8 cellular contexts compared by ENCODE assay signal in the genomic region with DNA sequence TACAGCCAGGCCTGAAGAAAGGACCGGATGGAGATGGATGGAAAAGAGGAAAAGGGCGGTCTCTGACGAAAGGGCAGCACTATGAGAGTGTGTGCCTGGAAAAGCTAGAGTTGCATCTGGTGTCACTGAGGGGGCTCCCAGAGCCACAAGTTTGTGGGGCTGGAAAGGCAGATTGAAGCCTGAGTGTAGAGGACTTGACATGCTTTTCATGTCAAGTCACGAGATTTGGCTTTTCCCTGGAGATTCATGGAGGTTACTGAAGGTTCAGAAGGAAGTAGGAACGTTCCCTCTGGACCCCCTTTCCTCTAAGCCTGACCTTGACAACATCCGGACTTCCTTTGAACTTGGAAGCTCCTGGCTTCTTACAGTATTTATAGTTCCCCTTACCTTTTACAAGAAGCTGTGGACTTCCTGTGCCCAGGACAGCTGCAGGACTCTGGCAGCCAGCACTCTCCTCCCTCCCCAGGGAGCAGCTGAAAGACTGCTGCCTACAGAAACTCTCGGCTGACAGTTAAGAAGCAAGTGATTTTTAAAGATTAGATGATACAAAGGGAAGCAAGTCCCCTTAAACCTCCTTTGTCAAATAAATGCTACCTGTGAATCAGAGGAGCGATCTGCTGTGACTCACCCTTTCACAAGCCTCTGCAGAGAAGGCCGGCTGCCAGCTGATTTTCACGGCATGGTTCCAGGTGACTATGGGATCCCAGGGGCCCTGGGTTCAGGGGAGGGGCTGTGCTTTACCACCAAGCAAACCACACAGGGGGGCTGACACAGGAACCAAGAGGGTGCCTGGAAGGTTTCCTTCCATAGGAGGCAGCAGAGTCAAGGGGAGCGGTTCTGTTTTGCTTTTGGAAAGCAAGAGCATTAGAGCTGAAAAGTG.
DNase-seq lines count a peak whose midpoint lies in the region; ATAC-seq and TF ChIP-seq lines count a peak whose summit lies in the region.

No MANE protein-coding gene starts in this region.

- H3K9me3 Mint-ChIP-seq in activated CD4-positive, alpha-beta T cell treated with anti-CD3 and anti-CD28 coated beads for 36 hours (ENCODE audit: low read depth): peaks cover 5% of the 10 kb centered on the region
- peaks cover 7% of the 10 kb centered on the region for H3K9me3 Mint-ChIP-seq in activated CD4-positive, alpha-beta T cell treated with anti-CD3 and anti-CD28 coated beads, Interleukin-2, amount 10 ng/mL, durations not matched to agents 7 days and 5 days

- H3K9me3 ChIP-seq in psoas muscle: no peaks in the 10 kb centered on the region

- H3K4me3 ChIP-seq in fibroblast of pulmonary artery (replicated peaks; ENCODE audit: low read depth, low read length) (no peak overlapping the region), psoas muscle (peak overlapping the region; percentile 45)

- ATAC-seq in activated CD4-positive, alpha-beta T cell treated with anti-CD3 and anti-CD28 coated beads for 36 hours: peak; percentile 97
- peak; percentile 67 to 87 (median 79) for ATAC-seq in psoas muscle
- no peak for ATAC-seq in HG03095 (IDR thresholded peaks at IDR 0.05; ENCODE audit: unreplicated experiment)

- no peaks in the 10 kb centered on the region for H3K27me3 ChIP-seq in psoas muscle (ENCODE audit: insufficient read depth in 3 of 3, low read length in 2 of 3)

- H3K27me3 Mint-ChIP-seq in activated CD4-positive, alpha-beta T cell treated with anti-CD3 and anti-CD28 coated beads for 36 hours: peaks cover 3% of the 10 kb centered on the region
- H3K27me3 Mint-ChIP-seq in activated CD4-positive, alpha-beta T cell treated with anti-CD3 and anti-CD28 coated beads, Interleukin-2, amount 10 ng/mL, durations not matched to agents 7 days and 5 days: no peaks in the 10 kb centered on the region

- peak overlapping the region; percentile 75 for H3K27ac ChIP-seq in psoas muscle

- DNase-seq in activated CD4-positive, alpha-beta T cell treated with anti-CD3 and anti-CD28 coated beads for 36 hours: peak; percentile 74
- no peak for DNase-seq in activated CD4-positive, alpha-beta T cell treated with anti-CD3 and anti-CD28 coated beads, Interleukin-2, amount 10 ng/mL, durations not matched to agents 7 days and 5 days
- DNase-seq in KBM-7: peak; percentile 50
- peak; percentile 24 for DNase-seq in activated CD4-positive, alpha-beta T cell treated with anti-CD3 and anti-CD28 coated beads, Interleukin-2, amount 50 U/mL, for 1 hour
- DNase-seq in fibroblast of pulmonary artery (ENCODE audit: low read depth): peak; percentile 59
- peak; percentile 43 to 78 for DNase-seq in psoas muscle
- no peak for DNase-seq in G401 (ENCODE audit: low spot score)

- peaks cover 4% of the 10 kb centered on the region for H3K36me3 Mint-ChIP-seq in activated CD4-positive, alpha-beta T cell treated with anti-CD3 and anti-CD28 coated beads for 36 hours (ENCODE audit: low read depth)
- no peaks in the 10 kb centered on the region for H3K36me3 Mint-ChIP-seq in activated CD4-positive, alpha-beta T cell treated with anti-CD3 and anti-CD28 coated beads, Interleukin-2, amount 10 ng/mL, durations not matched to agents 7 days and 5 days (ENCODE audit: low read depth)

- CTCF ChIA-PET in activated CD4-positive, alpha-beta T cell treated with anti-CD3 and anti-CD28 coated beads for 36 hours (lab: Charles Lee): interaction anchor here (0.6 to 1.2 kb wide), 5 partner anchors 14 to 250 kb away, joined by 3 to 4 read pairs (median 3); no protein-coding TSS in a partner anchor
- CTCF ChIA-PET in activated CD4-positive, alpha-beta T cell treated with anti-CD3 and anti-CD28 coated beads, Interleukin-2, amount 10 ng/mL, durations not matched to agents 7 days and 5 days (lab: Charles Lee): interaction anchor here (1.0 to 1.3 kb wide), 2 partner anchors 26 to 36 kb away, joined by 3 to 6 read pairs; no protein-coding TSS in a partner anchor

- TF ChIP-seq CTCF in fibroblast of pulmonary artery (IDR thresholded peaks at IDR 0.05; ENCODE audit: low read length, missing control alignments): peak; percentile 48
- TF ChIP-seq CTCF in psoas muscle (IDR thresholded peaks at IDR 0.05): peak; percentile 51

- POLR2A ChIA-PET in activated CD4-positive, alpha-beta T cell treated with anti-CD3 and anti-CD28 coated beads for 36 hours (lab: Charles Lee): no interaction called here
- POLR2A ChIA-PET in activated CD4-positive, alpha-beta T cell treated with anti-CD3 and anti-CD28 coated beads, Interleukin-2, amount 10 ng/mL, durations not matched to agents 7 days and 5 days (lab: Charles Lee): no interaction called here

- H3K4me3 Mint-ChIP-seq in activated CD4-positive, alpha-beta T cell treated with anti-CD3 and anti-CD28 coated beads for 36 hours: no peak overlapping the region
- no peak overlapping the region for H3K4me3 Mint-ChIP-seq in activated CD4-positive, alpha-beta T cell treated with anti-CD3 and anti-CD28 coated beads, Interleukin-2, amount 10 ng/mL, durations not matched to agents 7 days and 5 days

- H3K4me1 Mint-ChIP-seq in activated CD4-positive, alpha-beta T cell treated with anti-CD3 and anti-CD28 coated beads for 36 hours: peaks cover 15% of the 10 kb centered on the region
- peaks cover 12% of the 10 kb centered on the region for H3K4me1 Mint-ChIP-seq in activated CD4-positive, alpha-beta T cell treated with anti-CD3 and anti-CD28 coated beads, Interleukin-2, amount 10 ng/mL, durations not matched to agents 7 days and 5 days

- peaks cover 30% of the 10 kb centered on the region for H3K4me1 ChIP-seq in psoas muscle

- peak overlapping the region; percentile 26 for H3K27ac Mint-ChIP-seq in activated CD4-positive, alpha-beta T cell treated with anti-CD3 and anti-CD28 coated beads for 36 hours
- no peak overlapping the region for H3K27ac Mint-ChIP-seq in activated CD4-positive, alpha-beta T cell treated with anti-CD3 and anti-CD28 coated beads, Interleukin-2, amount 10 ng/mL, durations not matched to agents 7 days and 5 days

- intact Hi-C loops in activated CD4-positive, alpha-beta T cell treated with anti-CD3 and anti-CD28 coated beads for 36 hours (cut with DNase I, micrococcal nuclease): loop anchor here in 1 of 2 experiments (5.0 kb wide), 1 partner anchor 225 kb away; no protein-coding TSS in a partner anchor
- intact Hi-C loops in psoas muscle (cut with DNase I): loop anchor here in 1 of 2 donors (2.0 to 10.0 kb wide), 2 partner anchors 33 to 217 kb away; no protein-coding TSS in a partner anchor

- no peaks in the 10 kb centered on the region for H3K36me3 ChIP-seq in psoas muscle (ENCODE audit: insufficient read depth in 1 of 2, low read depth in 1 of 2)

- 19 to 27% (median 20%) methylated on average over 11 of the region's 11 CpGs for WGBS in psoas muscle, 3 donors

- in situ Hi-C loops in KBM-7 (cut with MboI; ENCODE audit: low pct_unique_long_range_greater_than_20kb, low sequenced_read_pairs) (no loop called here), G401 (cut with HindIII; ENCODE audit: low sequenced_read_pairs) (no loop called here)

Comparison
In these comparisons a context has a peak if more than half of its experiments do, and no peak if none do; other contexts are left out.
1. DNase-seq: peak in activated CD4-positive, alpha-beta T cell treated with anti-CD3 and anti-CD28 coated beads for 36 hours (single experiment), KBM-7 (single experiment), activated CD4-positive, alpha-beta T cell treated with anti-CD3 and anti-CD28 coated beads, Interleukin-2, amount 50 U/mL, for 1 hour (single experiment), fibroblast of pulmonary artery (single experiment) and psoas muscle (2 of 2); none in activated CD4-positive, alpha-beta T cell treated with anti-CD3 and anti-CD28 coated beads, Interleukin-2, amount 10 ng/mL, durations not matched to agents 7 days and 5 days (single experiment) and G401 (single experiment).